Comparison of ENCODE assay signal across 13 cellular contexts in genomic region chr2:54041135-54041534, GRCh38.
DNase-seq lines count a peak whose midpoint lies in the region; ATAC-seq, FAIRE-seq and TF ChIP-seq lines count a peak whose summit lies in the region.
"Had no signal": no experiment of that assay in that cellular context is flagged by ENCODE, and none has a peak within 500 bp of the region (broad histone marks: within the 10 kb centered on the region; RNA-seq: fewer than 3 reads in every experiment).

No MANE protein-coding gene starts in this region.

- no peak overlapping the region for H3K27ac Mint-ChIP-seq in MCF 10A (ENCODE audit: low read depth, unreplicated experiment)
- H3K27ac Mint-ChIP-seq: dendritic cell treated with granulocyte-macrophage colony-stimulating factor and Interleukin-4, amounts not matched to agents 40 ng/mL and 50 ng/mL, for 4 days; progenitor cell of endocrine pancreas had no signal

- peaks cover 13% of the 10 kb centered on the region for H3K4me1 Mint-ChIP-seq in MCF 10A (ENCODE audit: insufficient read depth, unreplicated experiment)

- intact Hi-C loops in MCF 10A (cut with micrococcal nuclease) = no loop called here
- intact Hi-C loops in breast epithelium (cut with DNase I; ENCODE audit: low total_unique reads) = no loop called here
- intact Hi-C loops in upper lobe of right lung (cut with DNase I) = no loop called here

- peak; percentile 45 for DNase-seq in MCF 10A (ENCODE audit: unreplicated experiment)
- no peak for DNase-seq in breast epithelium (ENCODE audit: low spot score in 2 of 2)
- peak; percentile 53 to 64 for DNase-seq in stimulated activated CD4-positive, alpha-beta T cell treated with anti-CD3 and anti-CD28 coated beads, Interleukin-15, amount 100 ng/mL, for 48 hours (ENCODE audit: low read depth in 2 of 2)
- no peak for DNase-seq in upper lobe of right lung
- DNase-seq in HTR-8/SVneo (ENCODE audit: insufficient read length, low spot score) = no peak
- DNase-seq in H4 (ENCODE audit: low spot score) = no peak
- no peak for DNase-seq in GM12891 (ENCODE audit: insufficient read length, low spot score)
- DNase-seq: NCI-H2107, SHP77 had no signal

- no peaks in the 10 kb centered on the region for H3K36me3 Mint-ChIP-seq in MCF 10A (ENCODE audit: insufficient read depth, unreplicated experiment)

- TF ChIP-seq CTCF in MCF 10A (IDR thresholded peaks at IDR 0.05; ENCODE audit: unreplicated experiment) (no peak), breast epithelium (IDR thresholded peaks at IDR 0.05) (no peak), upper lobe of right lung (IDR thresholded peaks at IDR 0.05) (no peak)

- H3K4me1 ChIP-seq in breast epithelium (no peaks in the 10 kb centered on the region), upper lobe of right lung (no peaks in the 10 kb centered on the region)

- no peak overlapping the region for H3K4me3 ChIP-seq in breast epithelium
- H3K4me3 ChIP-seq in upper lobe of right lung = no peak overlapping the region
- H3K4me3 ChIP-seq: lung had no signal

- H3K27ac ChIP-seq in breast epithelium = no peak overlapping the region
- H3K27ac ChIP-seq in angular gyrus (ENCODE audit: low read depth, low read length) = peak overlapping the region; percentile 48
- no peak overlapping the region for H3K27ac ChIP-seq in upper lobe of right lung

- no peaks in the 10 kb centered on the region for H3K9me3 Mint-ChIP-seq in MCF 10A (ENCODE audit: unreplicated experiment)

- no TSS peak for BruUV-seq in MCF 10A (replicated peaks; lab: Mats Ljungman, UMichigan)

- POLR2A ChIA-PET in MCF 10A (lab: Yijun Ruan, JAX) = interaction anchor here (0.6 kb wide), 2 partner anchors 8 to 70 kb away, joined by 4 read pairs; no protein-coding TSS in a partner anchor

- CTCF ChIA-PET in MCF 10A (lab: Yijun Ruan, JAX) = no interaction called here

- TF ChIP-seq POLR2A in breast epithelium (IDR thresholded peaks at IDR 0.05) (no peak), GM12891 (IDR thresholded peaks at IDR 0.05; ENCODE audit: low read depth, low read length) (no peak)

- H3K27me3 Mint-ChIP-seq in MCF 10A (ENCODE audit: insufficient read depth, unreplicated experiment) = no peaks in the 10 kb centered on the region
- H3K27me3 Mint-ChIP-seq: dendritic cell treated with granulocyte-macrophage colony-stimulating factor and Interleukin-4, amounts not matched to agents 40 ng/mL and 50 ng/mL, for 4 days; progenitor cell of endocrine pancreas had no signal

- no peak overlapping the region for H3K4me3 Mint-ChIP-seq in MCF 10A (ENCODE audit: unreplicated experiment)
- H3K4me3 Mint-ChIP-seq: dendritic cell treated with granulocyte-macrophage colony-stimulating factor and Interleukin-4, amounts not matched to agents 40 ng/mL and 50 ng/mL, for 4 days had no signal

- no peaks in the 10 kb centered on the region for H3K27me3 ChIP-seq in breast epithelium
- H3K27me3 ChIP-seq in upper lobe of right lung = no peaks in the 10 kb centered on the region

- H3K36me3 ChIP-seq in breast epithelium (no peaks in the 10 kb centered on the region), upper lobe of right lung (no peaks in the 10 kb centered on the region)

- no peak for FAIRE-seq in HTR-8/SVneo (lab: Jason Lieb, UNC)
- FAIRE-seq in GM12891 (lab: Jason Lieb, UNC) = no peak

- peak; percentile 45 for ATAC-seq in upper lobe of right lung

- H3K9me3 ChIP-seq in breast epithelium (no peaks in the 10 kb centered on the region), upper lobe of right lung (no peaks in the 10 kb centered on the region)

TF ChIP-seq in GM12891, 5 proteins besides CTCF, POLR2A, EP300 and RAD21:
- TF ChIP-seq SPI1 (IDR thresholded peaks at IDR 0.05; ENCODE audit: low read depth, low read length) (no peak), POU2F2 (IDR thresholded peaks at IDR 0.05; ENCODE audit: low read depth, low read length) (no peak), TAF1 (IDR thresholded peaks at IDR 0.05; ENCODE audit: low read depth, low read length) (no peak), PAX5 (IDR thresholded peaks at IDR 0.05; ENCODE audit: insufficient read depth, low read length, severe bottlenecking) (no peak), POLR2AphosphoS5 (IDR thresholded peaks at IDR 0.05; ENCODE audit: low read depth, low read length) (no peak)

Comparison
In these comparisons a context has a peak if more than half of its experiments do, and no peak if none do; other contexts are left out.
1. DNase-seq: peak in MCF 10A (single experiment) and stimulated activated CD4-positive, alpha-beta T cell treated with anti-CD3 and anti-CD28 coated beads, Interleukin-15, amount 100 ng/mL, for 48 hours (2 of 2); none in breast epithelium (0 of 2), upper lobe of right lung (single experiment), HTR-8/SVneo (single experiment), H4 (single experiment) and GM12891 (single experiment).